Comparison of ENCODE assay signal across 15 cellular contexts in the genomic region with DNA sequence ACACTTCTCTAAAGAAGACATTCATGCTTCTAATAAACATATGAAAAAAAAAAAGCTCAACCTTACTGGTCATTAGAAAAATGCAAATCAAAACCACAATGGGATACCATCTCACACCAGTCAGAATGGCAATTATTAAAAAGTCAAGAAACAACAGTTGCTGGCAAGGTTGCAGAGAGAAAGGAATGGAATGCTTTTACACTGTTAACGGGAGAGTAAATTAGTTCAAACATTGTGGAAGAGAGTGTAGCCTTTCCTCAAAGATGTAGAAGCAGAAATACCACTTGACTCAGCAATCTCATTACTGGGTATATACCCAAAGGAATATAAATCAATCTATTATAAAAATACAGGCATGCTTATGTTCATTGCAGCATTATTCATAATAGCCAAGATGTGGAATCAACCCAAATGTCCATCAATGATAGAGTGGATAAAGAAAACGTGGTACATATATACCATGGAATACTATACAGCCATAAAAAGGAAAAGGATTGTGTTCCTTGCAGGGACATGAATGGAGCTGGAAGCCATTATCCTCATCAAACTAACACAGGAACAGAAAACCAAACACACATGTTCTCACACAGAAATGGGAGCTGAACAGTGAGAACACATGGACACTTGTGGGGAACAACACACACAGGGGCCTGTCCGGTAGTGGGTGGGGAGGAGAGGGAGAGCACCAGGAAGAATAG. TPM values are rescaled to one million over a fixed set of nuclear protein-coding genes. Genes with fewer than 3 reads are reported as not detected.
"Had no signal": no experiment of that assay in that cellular context is flagged by ENCODE, and none has a peak within 500 bp of the region (broad histone marks: within the 10 kb centered on the region; RNA-seq: fewer than 3 reads in every experiment).

No MANE protein-coding gene starts in this region.

RNA-seq across cellular contexts. Expression of gene OR51B2, which starts 10.6 kb away (rescaled TPM):
- total RNA-seq: activated CD4-positive, alpha-beta memory T cell treated with anti-CD3 and anti-CD28 coated beads, Interleukin-2, amount 10 ng/mL, durations not matched to agents 7 days and 5 days; activated CD4-positive, alpha-beta T cell treated with anti-CD3 and anti-CD28 coated beads for 36 hours; activated CD4-positive, alpha-beta T cell treated with anti-CD3 and anti-CD28 coated beads, Interleukin-2, amount 10 ng/mL, durations not matched to agents 7 days and 5 days; activated CD8-positive, alpha-beta memory T cell treated with anti-CD3 and anti-CD28 coated beads, Interleukin-2, amount 10 ng/mL, durations not matched to agents 7 days and 5 days; activated CD8-positive, alpha-beta T cell treated with anti-CD3 and anti-CD28 coated beads, Interleukin-2, amount 10 ng/mL, durations not matched to agents 7 days and 5 days; activated naive CD8-positive, alpha-beta T cell treated with anti-CD3 and anti-CD28 coated beads, Interleukin-2, amount 10 ng/mL, durations not matched to agents 7 days and 5 days; activated T-helper 2 cell treated with anti-CD3 and anti-CD28 coated beads, Interferon-gamma antibody, Interleukin-2, Interleukin-4, amounts not matched to agents 10 μg/mL and 5 μg/mL and 100 μg/mL, durations not matched to agents 14 hours and 24 hours and 36 hours; ascending aorta; bronchial epithelial cell; chondrocyte; T-helper 17 cell; T-helper 2 cell treated with Interferon-gamma antibody and Interleukin-4, amounts not matched to agents 100 ng/mL and 5 ng/mL, for 36 hours; WTC11 had no signal
- polyA plus RNA-seq: adipose tissue, cardiac muscle cell had no signal

RNA-seq across cellular contexts. Expression of gene OR51B4, which starts 11.7 kb away (rescaled TPM):
- total RNA-seq: activated CD4-positive, alpha-beta memory T cell treated with anti-CD3 and anti-CD28 coated beads, Interleukin-2, amount 10 ng/mL, durations not matched to agents 7 days and 5 days; activated CD4-positive, alpha-beta T cell treated with anti-CD3 and anti-CD28 coated beads for 36 hours; activated CD4-positive, alpha-beta T cell treated with anti-CD3 and anti-CD28 coated beads, Interleukin-2, amount 10 ng/mL, durations not matched to agents 7 days and 5 days; activated CD8-positive, alpha-beta memory T cell treated with anti-CD3 and anti-CD28 coated beads, Interleukin-2, amount 10 ng/mL, durations not matched to agents 7 days and 5 days; activated CD8-positive, alpha-beta T cell treated with anti-CD3 and anti-CD28 coated beads, Interleukin-2, amount 10 ng/mL, durations not matched to agents 7 days and 5 days; activated naive CD8-positive, alpha-beta T cell treated with anti-CD3 and anti-CD28 coated beads, Interleukin-2, amount 10 ng/mL, durations not matched to agents 7 days and 5 days; activated T-helper 2 cell treated with anti-CD3 and anti-CD28 coated beads, Interferon-gamma antibody, Interleukin-2, Interleukin-4, amounts not matched to agents 10 μg/mL and 5 μg/mL and 100 μg/mL, durations not matched to agents 14 hours and 24 hours and 36 hours; ascending aorta; bronchial epithelial cell; chondrocyte; T-helper 17 cell; T-helper 2 cell treated with Interferon-gamma antibody and Interleukin-4, amounts not matched to agents 100 ng/mL and 5 ng/mL, for 36 hours; WTC11 had no signal
- polyA plus RNA-seq: adipose tissue had no signal

RNA-seq across cellular contexts. Expression of gene OR51B5, which starts 29.8 kb away (rescaled TPM):
- total RNA-seq: activated CD4-positive, alpha-beta memory T cell treated with anti-CD3 and anti-CD28 coated beads, Interleukin-2, amount 10 ng/mL, durations not matched to agents 7 days and 5 days; activated CD4-positive, alpha-beta T cell treated with anti-CD3 and anti-CD28 coated beads for 36 hours; activated CD4-positive, alpha-beta T cell treated with anti-CD3 and anti-CD28 coated beads, Interleukin-2, amount 10 ng/mL, durations not matched to agents 7 days and 5 days; activated CD8-positive, alpha-beta T cell treated with anti-CD3 and anti-CD28 coated beads, Interleukin-2, amount 10 ng/mL, durations not matched to agents 7 days and 5 days; activated naive CD8-positive, alpha-beta T cell treated with anti-CD3 and anti-CD28 coated beads, Interleukin-2, amount 10 ng/mL, durations not matched to agents 7 days and 5 days; activated T-helper 2 cell treated with anti-CD3 and anti-CD28 coated beads, Interferon-gamma antibody, Interleukin-2, Interleukin-4, amounts not matched to agents 10 μg/mL and 5 μg/mL and 100 μg/mL, durations not matched to agents 14 hours and 24 hours and 36 hours; ascending aorta; bronchial epithelial cell; T-helper 2 cell treated with Interferon-gamma antibody and Interleukin-4, amounts not matched to agents 100 ng/mL and 5 ng/mL, for 36 hours had no signal
- polyA plus RNA-seq: adipose tissue had no signal

RNA-seq across cellular contexts. Expression of gene OR51B6, which starts 37.8 kb away (rescaled TPM):
- total RNA-seq: activated CD4-positive, alpha-beta memory T cell treated with anti-CD3 and anti-CD28 coated beads, Interleukin-2, amount 10 ng/mL, durations not matched to agents 7 days and 5 days; activated CD4-positive, alpha-beta T cell treated with anti-CD3 and anti-CD28 coated beads for 36 hours; activated CD4-positive, alpha-beta T cell treated with anti-CD3 and anti-CD28 coated beads, Interleukin-2, amount 10 ng/mL, durations not matched to agents 7 days and 5 days; activated CD8-positive, alpha-beta memory T cell treated with anti-CD3 and anti-CD28 coated beads, Interleukin-2, amount 10 ng/mL, durations not matched to agents 7 days and 5 days; activated CD8-positive, alpha-beta T cell treated with anti-CD3 and anti-CD28 coated beads, Interleukin-2, amount 10 ng/mL, durations not matched to agents 7 days and 5 days; activated naive CD8-positive, alpha-beta T cell treated with anti-CD3 and anti-CD28 coated beads, Interleukin-2, amount 10 ng/mL, durations not matched to agents 7 days and 5 days; activated T-helper 2 cell treated with anti-CD3 and anti-CD28 coated beads, Interferon-gamma antibody, Interleukin-2, Interleukin-4, amounts not matched to agents 10 μg/mL and 5 μg/mL and 100 μg/mL, durations not matched to agents 14 hours and 24 hours and 36 hours; ascending aorta; bronchial epithelial cell; cardiac muscle cell; chondrocyte; T-helper 17 cell; T-helper 2 cell treated with Interferon-gamma antibody and Interleukin-4, amounts not matched to agents 100 ng/mL and 5 ng/mL, for 36 hours; WTC11 had no signal
- polyA plus RNA-seq: adipose tissue had no signal

RNA-seq across cellular contexts. Expression of gene HBE1, which starts 43.7 kb away (rescaled TPM):
- total RNA-seq: activated CD4-positive, alpha-beta memory T cell treated with anti-CD3 and anti-CD28 coated beads, Interleukin-2, amount 10 ng/mL, durations not matched to agents 7 days and 5 days; activated CD4-positive, alpha-beta T cell treated with anti-CD3 and anti-CD28 coated beads for 36 hours; activated CD4-positive, alpha-beta T cell treated with anti-CD3 and anti-CD28 coated beads, Interleukin-2, amount 10 ng/mL, durations not matched to agents 7 days and 5 days; activated CD8-positive, alpha-beta memory T cell treated with anti-CD3 and anti-CD28 coated beads, Interleukin-2, amount 10 ng/mL, durations not matched to agents 7 days and 5 days; activated CD8-positive, alpha-beta T cell treated with anti-CD3 and anti-CD28 coated beads, Interleukin-2, amount 10 ng/mL, durations not matched to agents 7 days and 5 days; activated naive CD8-positive, alpha-beta T cell treated with anti-CD3 and anti-CD28 coated beads, Interleukin-2, amount 10 ng/mL, durations not matched to agents 7 days and 5 days; activated T-helper 2 cell treated with anti-CD3 and anti-CD28 coated beads, Interferon-gamma antibody, Interleukin-2, Interleukin-4, amounts not matched to agents 10 μg/mL and 5 μg/mL and 100 μg/mL, durations not matched to agents 14 hours and 24 hours and 36 hours; ascending aorta; bronchial epithelial cell; chondrocyte; T-helper 17 cell; T-helper 2 cell treated with Interferon-gamma antibody and Interleukin-4, amounts not matched to agents 100 ng/mL and 5 ng/mL, for 36 hours had no signal
